ENCODE assay signal across 3 cellular contexts in genomic region chr3:8887435-8888295, GRCh38.
TF ChIP-seq lines count a peak whose summit lies in the region.

No MANE protein-coding gene starts in this region.

TF ChIP-seq in GM23338, 12 proteins besides CTCF, POLR2A, EP300 and RAD21:
- TF ChIP-seq ETS1 (IDR thresholded peaks at IDR 0.05), result no peak
- TF ChIP-seq EZH2 (IDR thresholded peaks at IDR 0.05; ENCODE audit: low read depth, unreplicated experiment), result no peak
- TF ChIP-seq JUNB (IDR thresholded peaks at IDR 0.05; ENCODE audit: unreplicated experiment), result no peak
- TF ChIP-seq REST (IDR thresholded peaks at IDR 0.05; ENCODE audit: unreplicated experiment), result no peak

TF ChIP-seq in SK-N-SH, 30 proteins besides CTCF, POLR2A, EP300 and RAD21:
- no peak for TF ChIP-seq ELF1 (IDR thresholded peaks at IDR 0.05)
- no peak for TF ChIP-seq TCF12 (IDR thresholded peaks at IDR 0.05)
- TF ChIP-seq POLR2AphosphoS5 (IDR thresholded peaks at IDR 0.05; ENCODE audit: low read depth, low read length), result no peak
- no peak for TF ChIP-seq REST (IDR thresholded peaks at IDR 0.05; ENCODE audit: low read depth, low read length)
- no peak for TF ChIP-seq USF2 (IDR thresholded peaks at IDR 0.05; ENCODE audit: borderline replicate concordance, low read depth, low read length)
- TF ChIP-seq ZBTB33 (IDR thresholded peaks at IDR 0.05; ENCODE audit: borderline replicate concordance, low read depth), result no peak
- TF ChIP-seq MEF2A (IDR thresholded peaks at IDR 0.05; ENCODE audit: borderline replicate concordance, low read depth), result no peak
- TF ChIP-seq FOXJ3 (CRISPR knock-in tag; IDR thresholded peaks at IDR 0.05), result no peak
- TF ChIP-seq EZH2phosphoT487 (IDR thresholded peaks at IDR 0.05; ENCODE audit: borderline replicate concordance, low read depth), result no peak
- no peak for TF ChIP-seq JUND (IDR thresholded peaks at IDR 0.05)

TF ChIP-seq in HepG2, 621 proteins besides CTCF, POLR2A, EP300 and RAD21:
- TF ChIP-seq ZNF775 (CRISPR knock-in tag; IDR thresholded peaks at IDR 0.05; ENCODE audit: borderline replicate concordance), result no peak
- TF ChIP-seq ZSCAN25 (CRISPR knock-in tag; IDR thresholded peaks at IDR 0.05), result no peak
